ENCODE assay signal across 12 cellular contexts in the genomic region with DNA sequence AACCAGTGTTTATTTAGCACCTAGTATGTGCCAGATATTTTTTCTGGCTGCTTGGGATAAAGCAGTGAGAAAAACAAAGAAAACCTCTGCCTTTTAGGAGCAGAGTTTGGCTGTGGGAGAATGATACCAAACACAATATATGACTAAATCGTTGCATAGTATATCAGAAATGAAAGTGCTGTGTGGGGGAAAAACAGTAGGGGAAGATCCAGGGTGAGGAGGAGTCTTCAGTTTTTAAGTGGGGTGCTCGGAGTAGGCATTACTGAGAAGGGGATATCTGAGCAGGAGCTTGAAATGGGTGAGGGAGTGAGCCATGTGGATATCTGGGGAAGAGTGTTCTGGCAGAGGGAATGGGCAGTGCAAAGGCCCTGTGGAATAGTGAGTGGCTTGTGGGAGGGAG.
"Had no signal": no experiment of that assay in that cellular context is flagged by ENCODE, and none has a peak within 500 bp of the region (broad histone marks: within the 10 kb centered on the region; RNA-seq: fewer than 3 reads in every experiment).

No MANE protein-coding gene starts in this region.

- H3K27ac ChIP-seq: cardiac muscle cell, gastroesophageal sphincter, lower lobe of right lung, parathyroid adenoma, SJCRH30 had no signal

- H3K9me3 Mint-ChIP-seq: stimulated activated naive B cell treated with anti-CD40 and anti-IgM and Interleukin-4, amounts not matched to agents 10 μg/mL and 1 μg/mL and 100 μg/mL, for 72 hours had no signal

- H3K4me1 Mint-ChIP-seq: stimulated activated naive B cell treated with anti-CD40 and anti-IgM and Interleukin-4, amounts not matched to agents 10 μg/mL and 1 μg/mL and 100 μg/mL, for 72 hours had no signal

- ATAC-seq: activated CD4-positive, CD25-positive, alpha-beta regulatory T cell treated with anti-CD3 and anti-CD28 coated beads, Interleukin-2, amount 50 U/mL, for 24 hours; gastroesophageal sphincter; left cardiac atrium; lower lobe of right lung; stimulated activated naive B cell treated with anti-CD40 and anti-IgM and Interleukin-4, amounts not matched to agents 10 μg/mL and 1 μg/mL and 100 μg/mL, for 72 hours had no signal

- H3K27me3 Mint-ChIP-seq: stimulated activated naive B cell treated with anti-CD40 and anti-IgM and Interleukin-4, amounts not matched to agents 10 μg/mL and 1 μg/mL and 100 μg/mL, for 72 hours had no signal

- DNase-seq: activated gamma-delta T cell; left cardiac atrium; lower lobe of right lung; SJCRH30; stimulated activated naive B cell treated with anti-CD40 and anti-IgM and Interleukin-4, amounts not matched to agents 10 μg/mL and 1 μg/mL and 100 μg/mL, for 72 hours; substantia nigra; T1000; trophoblast cell had no signal

- H3K4me3 Mint-ChIP-seq: stimulated activated naive B cell treated with anti-CD40 and anti-IgM and Interleukin-4, amounts not matched to agents 10 μg/mL and 1 μg/mL and 100 μg/mL, for 72 hours had no signal

- H3K27ac Mint-ChIP-seq: stimulated activated naive B cell treated with anti-CD40 and anti-IgM and Interleukin-4, amounts not matched to agents 10 μg/mL and 1 μg/mL and 100 μg/mL, for 72 hours had no signal
